8 cellular contexts compared by ENCODE assay signal in the genomic region with DNA sequence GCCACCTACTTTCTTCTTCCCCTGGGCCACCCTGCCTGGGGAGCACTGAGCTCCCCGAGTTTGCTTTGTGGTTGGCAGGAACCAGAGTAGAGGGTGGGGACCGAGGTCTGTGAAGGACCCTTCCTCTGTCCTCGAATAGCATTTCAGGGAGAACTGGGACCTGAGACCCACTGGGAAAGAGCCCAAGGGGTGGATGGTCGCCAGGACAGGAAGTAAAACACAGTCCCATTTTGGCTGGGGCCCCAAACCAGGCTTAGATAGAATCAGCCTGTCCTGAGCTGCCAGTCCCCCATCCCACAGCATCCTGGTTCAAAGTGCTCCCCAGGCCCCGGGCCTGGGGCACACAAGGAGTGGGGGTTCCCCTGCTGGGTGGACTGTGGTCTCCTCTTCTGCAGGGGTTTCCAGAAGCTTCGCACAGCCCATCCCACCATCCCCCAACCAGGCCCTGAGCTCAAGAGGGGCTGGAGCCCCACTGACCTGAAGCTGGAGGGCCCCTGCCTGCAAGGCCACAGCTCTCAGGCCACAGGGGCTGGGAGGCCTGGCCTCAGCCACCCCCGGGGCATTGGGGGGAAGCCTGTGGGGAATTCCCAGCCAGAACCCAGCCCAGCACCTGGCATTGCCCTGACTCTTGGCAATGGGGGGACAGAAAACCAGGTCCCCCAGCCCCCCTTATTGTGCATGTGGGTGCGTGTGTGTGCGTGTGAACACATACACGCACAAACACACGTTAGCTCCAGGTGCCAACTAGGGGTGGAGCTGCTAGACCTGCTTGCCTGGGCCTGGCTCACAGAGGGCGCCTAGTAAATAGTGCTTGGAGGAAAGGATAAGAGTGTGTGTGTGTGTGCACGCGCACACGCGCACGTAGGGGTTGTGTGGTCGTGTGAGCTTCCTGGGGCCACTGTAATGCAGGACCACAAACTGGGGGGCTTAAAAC. TPM values are rescaled to one million over a fixed set of nuclear protein-coding genes. Genes with fewer than 3 reads are reported as not detected.
DNase-seq lines count a peak whose midpoint lies in the region; TF ChIP-seq lines count a peak whose summit lies in the region.

No MANE protein-coding gene starts in this region.

- H3K4me1 Mint-ChIP-seq in activated CD4-positive, alpha-beta memory T cell treated with anti-CD3 and anti-CD28 coated beads, Interleukin-2, amount 10 ng/mL, durations not matched to agents 7 days and 5 days, result peaks cover 62% of the 10 kb centered on the region

- no peak for TF ChIP-seq CTCF in fibroblast of the aortic adventitia (IDR thresholded peaks at IDR 0.05; ENCODE audit: insufficient read depth, low read length)
- no peak for TF ChIP-seq CTCF in spleen (IDR thresholded peaks at IDR 0.05 in 8 of 11, conservative IDR thresholded peaks at IDR 0.05 in 3 of 11)

- H3K27me3 ChIP-seq in spleen (replicated peaks in 1 of 7), result no peaks in the 10 kb centered on the region

- H3K36me3 ChIP-seq in spleen, result peaks cover 0 to 26% (median 8%) of the 10 kb centered on the region in 6 donors

- peak overlapping the region; percentile 68 for H3K4me3 Mint-ChIP-seq in activated CD4-positive, alpha-beta memory T cell treated with anti-CD3 and anti-CD28 coated beads, Interleukin-2, amount 10 ng/mL, durations not matched to agents 7 days and 5 days

- CTCF ChIA-PET in activated CD4-positive, alpha-beta memory T cell treated with anti-CD3 and anti-CD28 coated beads, Interleukin-2, amount 10 ng/mL, durations not matched to agents 7 days and 5 days (lab: Charles Lee), result interaction anchor here (0.5 to 2.1 kb wide), 13 partner anchors 9 to 156 kb away, joined by 3 to 14 read pairs (median 4); no protein-coding TSS in a partner anchor

- no peaks in the 10 kb centered on the region for H3K9me3 Mint-ChIP-seq in activated CD4-positive, alpha-beta memory T cell treated with anti-CD3 and anti-CD28 coated beads, Interleukin-2, amount 10 ng/mL, durations not matched to agents 7 days and 5 days

- peak overlapping the region; percentile 90 for H3K27ac Mint-ChIP-seq in activated CD4-positive, alpha-beta memory T cell treated with anti-CD3 and anti-CD28 coated beads, Interleukin-2, amount 10 ng/mL, durations not matched to agents 7 days and 5 days

- peaks cover 15% of the 10 kb centered on the region for H3K36me3 Mint-ChIP-seq in activated CD4-positive, alpha-beta memory T cell treated with anti-CD3 and anti-CD28 coated beads, Interleukin-2, amount 10 ng/mL, durations not matched to agents 7 days and 5 days (ENCODE audit: low read depth)

- WGBS in spleen, 5 donors, result 28 to 38% (median 32%) methylated on average over 16 to 18 of the region's 18 CpGs

- no peaks in the 10 kb centered on the region for H3K9me3 ChIP-seq in spleen

- H3K4me1 ChIP-seq in spleen, result peaks cover 69 to 90% (median 84%) of the 10 kb centered on the region in 6 donors

- no peak overlapping the region for H3K4me3 ChIP-seq in fibroblast of the aortic adventitia (ENCODE audit: low read depth, low read length)
- H3K4me3 ChIP-seq in spleen, result peak overlapping the region in 5 of 8 donors; percentile 77 to 99 (median 96)

- intact Hi-C loops in spleen (cut with DNase I; ENCODE audit: low total_unique reads), result no loop called here

- H3K27me3 Mint-ChIP-seq in activated CD4-positive, alpha-beta memory T cell treated with anti-CD3 and anti-CD28 coated beads, Interleukin-2, amount 10 ng/mL, durations not matched to agents 7 days and 5 days, result no peaks in the 10 kb centered on the region

- no peak for TF ChIP-seq POLR2A in spleen (IDR thresholded peaks at IDR 0.05)

- peak; percentile 58 for DNase-seq in stimulated activated CD4-positive, alpha-beta T cell treated with anti-CD3 and anti-CD28 coated beads, Interleukin-1b, Interleukin-23, amount 100 ng/mL, for 48 hours
- DNase-seq in stimulated activated CD4-positive, alpha-beta T cell treated with anti-CD3 and anti-CD28 coated beads, Interleukin-2, amount 100 ng/mL, for 48 hours, result no peak
- DNase-seq in activated CD4-positive, alpha-beta memory T cell treated with anti-CD3 and anti-CD28 coated beads, Interleukin-2, amount 10 ng/mL, durations not matched to agents 7 days and 5 days, result peak; percentile 48
- DNase-seq in fibroblast of the aortic adventitia (ENCODE audit: low read depth), result peak; percentile 54
- DNase-seq in spleen, result peak; percentile 85
- DNase-seq in NCI-H1105 (lab: John Stamatoyannopoulos, UW), result no peak
- DNase-seq in HuH-7 (ENCODE audit: low spot score), result no peak
- DNase-seq in GM19238 (ENCODE audit: insufficient read length, low spot score), result no peak

- peak overlapping the region; percentile 93 to 100 (median 98) for H3K27ac ChIP-seq in spleen

- POLR2A ChIA-PET in activated CD4-positive, alpha-beta memory T cell treated with anti-CD3 and anti-CD28 coated beads, Interleukin-2, amount 10 ng/mL, durations not matched to agents 7 days and 5 days (lab: Charles Lee), result interaction anchor here (0.7 to 3.2 kb wide), 24 partner anchors 10 to 196 kb away, joined by 3 to 35 read pairs (median 6); a partner anchor contains a TSS

RNA-seq across cellular contexts. Expression of a gene that starts 1.0 kb away (rescaled TPM):
- total RNA-seq in activated CD4-positive, alpha-beta memory T cell treated with anti-CD3 and anti-CD28 coated beads, Interleukin-2, amount 10 ng/mL, durations not matched to agents 7 days and 5 days, result 100 to 1,000 TPM; 239 to 253 TPM
- total RNA-seq in fibroblast of the aortic adventitia (ENCODE audit: low replicate concordance) (75.8 and 84.3 TPM in 2 replicates), spleen (100 to 1,000 TPM; 212 to 389 (median 265) TPM)
- 100 to 1,000 TPM in 1 of 3 donors, 10 to 100 TPM in 2; 88.2 to 154 (median 90.0) TPM for polyA plus RNA-seq in spleen

RNA-seq across cellular contexts. Expression of a gene that starts 36.5 kb away (rescaled TPM):
- 10 to 100 TPM; 55.4 to 57.1 TPM for total RNA-seq in activated CD4-positive, alpha-beta memory T cell treated with anti-CD3 and anti-CD28 coated beads, Interleukin-2, amount 10 ng/mL, durations not matched to agents 7 days and 5 days
- total RNA-seq in fibroblast of the aortic adventitia (ENCODE audit: low replicate concordance) (15.5 and 59.3 TPM in 2 replicates), spleen (10 to 100 TPM; 47.6 to 77.1 (median 65.5) TPM)
- 10 to 100 TPM; 29.1 to 53.0 (median 31.2) TPM for polyA plus RNA-seq in spleen

RNA-seq across cellular contexts. Expression of a gene that starts 44.1 kb away (rescaled TPM):
- 100 to 1,000 TPM; 242 to 251 TPM for total RNA-seq in activated CD4-positive, alpha-beta memory T cell treated with anti-CD3 and anti-CD28 coated beads, Interleukin-2, amount 10 ng/mL, durations not matched to agents 7 days and 5 days
- total RNA-seq in fibroblast of the aortic adventitia (ENCODE audit: low replicate concordance), result 7.4 and 40.4 TPM in 2 replicates
- total RNA-seq in spleen, result 100 to 1,000 TPM in 5 of 7 donors, 10 to 100 TPM in 2; 80.8 to 161 (median 124) TPM
- 10 to 100 TPM; 24.2 to 48.7 (median 37.6) TPM for polyA plus RNA-seq in spleen

RNA-seq across cellular contexts. Expression of a gene that starts 44.7 kb away (rescaled TPM):
- 10 to 100 TPM; 10.3 to 10.5 TPM for total RNA-seq in activated CD4-positive, alpha-beta memory T cell treated with anti-CD3 and anti-CD28 coated beads, Interleukin-2, amount 10 ng/mL, durations not matched to agents 7 days and 5 days
- 0.16 and 1.4 TPM in 2 replicates for total RNA-seq in fibroblast of the aortic adventitia (ENCODE audit: low replicate concordance)
- 1 to 10 TPM; 1.9 to 5.8 (median 3.7) TPM for total RNA-seq in spleen
- polyA plus RNA-seq in spleen, result 10 to 100 TPM; 13.6 to 25.9 (median 16.7) TPM

Comparison
In these comparisons a context has a peak if more than half of its experiments do, and no peak if none do; other contexts are left out.
1. DNase-seq: peak in stimulated activated CD4-positive, alpha-beta T cell treated with anti-CD3 and anti-CD28 coated beads, Interleukin-1b, Interleukin-23, amount 100 ng/mL, for 48 hours (single experiment), activated CD4-positive, alpha-beta memory T cell treated with anti-CD3 and anti-CD28 coated beads, Interleukin-2, amount 10 ng/mL, durations not matched to agents 7 days and 5 days (single experiment), fibroblast of the aortic adventitia (single experiment) and spleen (single experiment); none in stimulated activated CD4-positive, alpha-beta T cell treated with anti-CD3 and anti-CD28 coated beads, Interleukin-2, amount 100 ng/mL, for 48 hours (0 of 2), NCI-H1105 (single experiment), HuH-7 (single experiment) and GM19238 (single experiment).